In genomic region chr2:190996338-190996946, GRCh38 we compare ENCODE assay signal across 8 cellular contexts. TPM values are rescaled to one million over a fixed set of nuclear protein-coding genes. Genes with fewer than 3 reads are reported as not detected.
A peak's percentile ranks its signal among the peaks of the same experiment; 100 is the strongest.
DNase-seq lines count a peak whose midpoint lies in the region; ATAC-seq, FAIRE-seq and TF ChIP-seq lines count a peak whose summit lies in the region.

No MANE protein-coding gene starts in this region.

- H3K27ac Mint-ChIP-seq in astrocyte (ENCODE audit: unreplicated experiment) = no peak overlapping the region

- no peaks in the 10 kb centered on the region for H3K4me1 ChIP-seq in astrocyte (ENCODE audit: insufficient read depth, low read length)

- TF ChIP-seq CTCF in BJ (IDR thresholded peaks at IDR 0.05; ENCODE audit: insufficient read depth, low read depth, low read length) (peak; percentile 72), astrocyte (IDR thresholded peaks at IDR 0.05; ENCODE audit: insufficient read depth, low read depth, low read length) (peak; percentile 73)

- CTCF ChIA-PET in BJ (lab: Yijun Ruan, JAX) = interaction anchor here (0.6 to 1.8 kb wide), 8 partner anchors 9 to 389 kb away, joined by 3 to 7 read pairs (median 4); no protein-coding TSS in a partner anchor

- H3K36me3 ChIP-seq in BJ (ENCODE audit: control insufficient read depth, insufficient read depth, low read length) (peaks cover 30% of the 10 kb centered on the region), astrocyte (ENCODE audit: insufficient read depth, low read length) (peaks cover 46% of the 10 kb centered on the region)

- DNase-seq in BJ (ENCODE audit: low read depth) = no peak
- DNase-seq in GM12892 (ENCODE audit: insufficient read length) = peak; percentile 29
- DNase-seq in NCI-H1694 treated with DMSO at 0.1 percent for 48 hours (lab: John Stamatoyannopoulos, UW) = peak; percentile 4
- no peak for DNase-seq in astrocyte (ENCODE audit: low read depth)
- DNase-seq in iris pigment epithelial cell (ENCODE audit: low read depth) = peak; percentile 37

- FAIRE-seq in GM12892 (lab: Jason Lieb, UNC) = no peak
- no peak for FAIRE-seq in astrocyte (lab: Jason Lieb, UNC)

- H3K27ac ChIP-seq in astrocyte (ENCODE audit: low read depth, low read length) = no peak overlapping the region

- no peak overlapping the region for H3K9ac ChIP-seq in astrocyte (ENCODE audit: low read length)

- H3K79me2 ChIP-seq in astrocyte (ENCODE audit: insufficient read depth, low read length) = no peaks in the 10 kb centered on the region

- peaks cover 53% of the 10 kb centered on the region for H3K36me3 Mint-ChIP-seq in astrocyte (ENCODE audit: low read depth, unreplicated experiment)

- H3K4me1 Mint-ChIP-seq in astrocyte (ENCODE audit: low read depth, unreplicated experiment) = peaks cover 15% of the 10 kb centered on the region

- no peak overlapping the region for H3K4me3 Mint-ChIP-seq in astrocyte (ENCODE audit: unreplicated experiment)

- H2AFZ ChIP-seq in astrocyte (ENCODE audit: low read depth, low read length) = no peak overlapping the region

- no peak overlapping the region for H3K4me2 ChIP-seq in astrocyte (ENCODE audit: low read length)

- H3K4me3 ChIP-seq in BJ (ENCODE audit: low read depth, low read length) (no peak overlapping the region), astrocyte (ENCODE audit: insufficient read depth, low read depth, low read length) (no peak overlapping the region)

- H3K27me3 ChIP-seq in BJ (ENCODE audit: control insufficient read depth, insufficient read depth, low read length) (no peaks in the 10 kb centered on the region), astrocyte (ENCODE audit: insufficient read depth, low read length) (no peaks in the 10 kb centered on the region)

- ATAC-seq in HG03280 (IDR thresholded peaks at IDR 0.05; ENCODE audit: unreplicated experiment) = no peak
- no peak for ATAC-seq in GM18873 (IDR thresholded peaks at IDR 0.05; ENCODE audit: low FRiP score, unreplicated experiment)
- no peak for ATAC-seq in GM19395 (IDR thresholded peaks at IDR 0.05; ENCODE audit: unreplicated experiment)

- POLR2A ChIA-PET in BJ (lab: Charles Lee) = no interaction called here

- TF ChIP-seq POLR2A in GM12892 (IDR thresholded peaks at IDR 0.05; ENCODE audit: low read depth, low read length) = no peak

- peaks cover 1% of the 10 kb centered on the region for H3K9me3 Mint-ChIP-seq in astrocyte (ENCODE audit: unreplicated experiment)

- no peaks in the 10 kb centered on the region for H4K20me1 ChIP-seq in astrocyte (ENCODE audit: insufficient read depth, low read length)

- no peaks in the 10 kb centered on the region for H3K9me3 ChIP-seq in astrocyte (ENCODE audit: insufficient read depth, low read depth, low read length)

- H3K27me3 Mint-ChIP-seq in astrocyte (ENCODE audit: low read depth, unreplicated experiment) = no peaks in the 10 kb centered on the region

RNA-seq across cellular contexts. Expression of gene STAT1, which starts 17.5 kb away (rescaled TPM):
- 166 and 180 TPM in 2 replicates for polyA plus RNA-seq in BJ (2011; rRNA removed)
- 115 and 169 TPM in 2 replicates for polyA minus RNA-seq in BJ (2011; rRNA and poly(A)+ RNA removed)
- polyA plus RNA-seq in GM12892 (2012; ENCODE audit: missing spikeins) = 219 TPM
- total RNA-seq in astrocyte = 377 and 447 TPM in 2 replicates

Comparison
In these comparisons a context has a peak if more than half of its experiments do, and no peak if none do; other contexts are left out.
1. DNase-seq: peak in GM12892 (single experiment), NCI-H1694 treated with DMSO at 0.1 percent for 48 hours (single experiment) and iris pigment epithelial cell (single experiment); none in BJ (single experiment) and astrocyte (single experiment).